ENCODE assay signal across 22 cellular contexts in genomic region chr9:117145081-117145480, GRCh38.
A peak's percentile ranks its signal among the peaks of the same experiment; 100 is the strongest.
DNase-seq lines count a peak whose midpoint lies in the region; ATAC-seq and TF ChIP-seq lines count a peak whose summit lies in the region.
"Had no signal": no experiment of that assay in that cellular context is flagged by ENCODE, and none has a peak within 500 bp of the region (broad histone marks: within the 10 kb centered on the region; RNA-seq: fewer than 3 reads in every experiment).

No MANE protein-coding gene starts in this region.

- H2BK15ac ChIP-seq in mesenchymal stem cell (ENCODE audit: low read depth, poor library complexity, severe bottlenecking), result peak overlapping the region; percentile 12

- no peak overlapping the region for H3K4me3 ChIP-seq in mesenchymal stem cell (ENCODE audit: insufficient read depth in 1 of 2, low read depth in 1 of 2, low read length in 2 of 2)
- no peak overlapping the region for H3K4me3 ChIP-seq in trophoblast cell (ENCODE audit: low read depth, low read length)
- H3K4me3 ChIP-seq: BLaER1, GM12878 had no signal

- TF ChIP-seq CTCF in omental fat pad (IDR thresholded peaks at IDR 0.05), result no peak

- no peak overlapping the region for H3K18ac ChIP-seq in mesenchymal stem cell (ENCODE audit: low read depth in 1 of 2, low read length in 2 of 2)
- H3K18ac ChIP-seq in trophoblast cell (ENCODE audit: low read length), result no peak overlapping the region

- H2BK5ac ChIP-seq in mesenchymal stem cell (ENCODE audit: low read depth, low read length, poor library complexity, severe bottlenecking), result no peak overlapping the region
- H2BK5ac ChIP-seq in trophoblast cell (ENCODE audit: low read depth, low read length, poor library complexity), result no peak overlapping the region

- H3K9me3 ChIP-seq in mesenchymal stem cell (ENCODE audit: control insufficient read depth, low read length), result no peaks in the 10 kb centered on the region
- no peaks in the 10 kb centered on the region for H3K9me3 ChIP-seq in trophoblast cell (ENCODE audit: insufficient read depth, low read depth, low read length)
- H3K9me3 ChIP-seq: BE2C, BLaER1 had no signal

- H2AFZ ChIP-seq in mesenchymal stem cell (ENCODE audit: low read depth, low read length) (no peak overlapping the region), trophoblast cell (ENCODE audit: insufficient read depth, low read length, poor library complexity) (no peak overlapping the region)

- no peaks in the 10 kb centered on the region for H3K79me2 ChIP-seq in trophoblast cell (ENCODE audit: control insufficient read depth, insufficient read depth, low read length, poor library complexity)

- ATAC-seq in GM19467 (IDR thresholded peaks at IDR 0.05; ENCODE audit: unreplicated experiment) (no peak), omental fat pad (ENCODE audit: low FRiP score) (no peak)
- ATAC-seq: GM12878 had no signal

- H4K91ac ChIP-seq in mesenchymal stem cell (ENCODE audit: low read length), result no peak overlapping the region
- no peak overlapping the region for H4K91ac ChIP-seq in trophoblast cell (ENCODE audit: low read depth, low read length)

- H3K27ac ChIP-seq in mesenchymal stem cell (ENCODE audit: low read length, poor library complexity, severe bottlenecking) (no peak overlapping the region), trophoblast cell (ENCODE audit: low read depth, low read length) (no peak overlapping the region)
- H3K27ac ChIP-seq: BLaER1 had no signal

- no peak overlapping the region for H4K12ac ChIP-seq in trophoblast cell (ENCODE audit: low read depth, low read length)

- H3K36me3 ChIP-seq in mesenchymal stem cell (ENCODE audit: control insufficient read depth in 1 of 2, insufficient read depth in 2 of 2, low read depth in 1 of 2, low read length in 2 of 2) (no peaks in the 10 kb centered on the region), trophoblast cell (ENCODE audit: control insufficient read depth in 1 of 2, insufficient read depth in 2 of 2, low read length in 2 of 2) (no peaks in the 10 kb centered on the region)
- H3K36me3 ChIP-seq: BLaER1 had no signal

- H2BK12ac ChIP-seq in mesenchymal stem cell (ENCODE audit: low read length in 2 of 2), result no peak overlapping the region
- H2BK12ac ChIP-seq in trophoblast cell (ENCODE audit: low read length), result no peak overlapping the region

- H3K14ac ChIP-seq in mesenchymal stem cell (ENCODE audit: low read length in 2 of 2) (peak overlapping the region in 1 of 2 experiments; percentile 66), trophoblast cell (ENCODE audit: low read length) (no peak overlapping the region)

- H3K23ac ChIP-seq in mesenchymal stem cell (ENCODE audit: low read length in 2 of 2), result no peak overlapping the region
- H3K23ac ChIP-seq in trophoblast cell (ENCODE audit: low read length), result peak overlapping the region; percentile 27

- no peaks in the 10 kb centered on the region for H3K4me1 ChIP-seq in mesenchymal stem cell (ENCODE audit: control insufficient read depth, insufficient read depth, low read depth, low read length)
- H3K4me1 ChIP-seq in trophoblast cell (ENCODE audit: control insufficient read depth in 1 of 2, insufficient read depth in 2 of 2, low read length in 2 of 2), result no peaks in the 10 kb centered on the region
- H3K4me1 ChIP-seq: BLaER1 had no signal

- WGBS in mesenchymal stem cell, result 92% methylated on average over 2 of the region's 4 CpGs
- WGBS in trophoblast cell (ENCODE audit: extremely low coverage, insufficient coverage, insufficient read length), result no CpG with 5 or more reads among the region's 4 CpGs

- H3K9ac ChIP-seq in mesenchymal stem cell (ENCODE audit: low read length), result no peak overlapping the region
- H3K9ac ChIP-seq in trophoblast cell (ENCODE audit: low read length), result no peak overlapping the region
- H3K9ac ChIP-seq: BLaER1 had no signal

- H4K8ac ChIP-seq in mesenchymal stem cell (ENCODE audit: low read length) (no peak overlapping the region), trophoblast cell (ENCODE audit: low read depth, low read length) (no peak overlapping the region)

- H2AK5ac ChIP-seq in mesenchymal stem cell (ENCODE audit: low read length, severe bottlenecking) (no peak overlapping the region), trophoblast cell (ENCODE audit: low read length) (no peak overlapping the region)

- H2BK120ac ChIP-seq in mesenchymal stem cell (ENCODE audit: low read depth, low read length), result no peak overlapping the region
- no peak overlapping the region for H2BK120ac ChIP-seq in trophoblast cell (ENCODE audit: insufficient read depth, low read length, poor library complexity)

- peak; percentile 13 for DNase-seq in NCI-H82 treated with DMSO at 0.1 percent for 48 hours (lab: John Stamatoyannopoulos, UW; ENCODE audit: unreplicated experiment)
- no peak for DNase-seq in mesenchymal stem cell
- peak; percentile 73 to 80 for DNase-seq in trophoblast cell
- DNase-seq in omental fat pad (ENCODE audit: low spot score), result no peak
- DNase-seq in activated T-cell treated with anti-CD3 and anti-CD28 coated beads for 4 hours, result no peak
- DNase-seq: 8988T; ACHN; BE2C; CD4-positive, alpha-beta memory T cell; CD4-positive, CD25-positive, alpha-beta regulatory T cell; CD8-positive, alpha-beta memory T cell; COR-L47; DMS 273 treated with DMSO at 0.1 percent for 48 hours; DMS153; DMS53; DMS79; DND-41; EL; GDM1 had no signal

- H3K4me2 ChIP-seq in mesenchymal stem cell (ENCODE audit: low read length, poor library complexity, severe bottlenecking) (no peak overlapping the region), trophoblast cell (ENCODE audit: low read length) (no peak overlapping the region)
- H3K4me2 ChIP-seq: BLaER1 had no signal

- H3K4ac ChIP-seq in mesenchymal stem cell (ENCODE audit: low read depth in 1 of 2, low read length in 2 of 2) (no peak overlapping the region), trophoblast cell (ENCODE audit: low read depth, low read length) (no peak overlapping the region)

- H3K79me1 ChIP-seq in mesenchymal stem cell (replicated peaks; ENCODE audit: low read length, poor library complexity, severe bottlenecking) (no peaks in the 10 kb centered on the region), trophoblast cell (ENCODE audit: low read length) (no peaks in the 10 kb centered on the region)

- peaks cover 1 to 2% of the 10 kb centered on the region in 2 experiments for H3K27me3 ChIP-seq in mesenchymal stem cell (ENCODE audit: control insufficient read depth in 1 of 2, insufficient read depth in 1 of 2, low read length in 2 of 2)
- H3K27me3 ChIP-seq in trophoblast cell (ENCODE audit: insufficient read depth, low read length), result no peaks in the 10 kb centered on the region
- H3K27me3 ChIP-seq: BE2C, BLaER1 had no signal

Comparison
In these comparisons a context has a peak if more than half of its experiments do, and no peak if none do; other contexts are left out.
1. DNase-seq: peak in NCI-H82 treated with DMSO at 0.1 percent for 48 hours (single experiment) and trophoblast cell (2 of 2); none in mesenchymal stem cell (single experiment), omental fat pad (single experiment) and activated T-cell treated with anti-CD3 and anti-CD28 coated beads for 4 hours (single experiment).